In genomic region chr7:100684534-100685042, GRCh38 we compare ENCODE assay signal across 2 cellular contexts.
A peak's percentile ranks its signal among the peaks of the same experiment; 100 is the strongest.
TF ChIP-seq lines count a peak whose summit lies in the region.

No MANE protein-coding gene starts in this region.

TF ChIP-seq in HepG2, 621 proteins besides CTCF, POLR2A, EP300 and RAD21:
- TF ChIP-seq AGO2 (optimal IDR thresholded peaks at IDR 0.05; ENCODE audit: low read depth, low read length) (peak; percentile 5), PAXIP1 (CRISPR knock-in tag; conservative IDR thresholded peaks at IDR 0.05) (no peak)

TF ChIP-seq in HEK293T, 16 proteins besides CTCF, POLR2A, EP300 and RAD21:
- TF ChIP-seq SP1 (IDR thresholded peaks at IDR 0.05) (no peak), TARDBP (IDR thresholded peaks at IDR 0.05) (no peak), CTBP1 (IDR thresholded peaks at IDR 0.05; ENCODE audit: borderline replicate concordance) (no peak), ARNT (IDR thresholded peaks at IDR 0.05) (no peak), NFRKB (IDR thresholded peaks at IDR 0.05) (no peak), SUZ12 (IDR thresholded peaks at IDR 0.05) (no peak), L3MBTL2 (conservative IDR thresholded peaks at IDR 0.05) (no peak), BHLHE40 (IDR thresholded peaks at IDR 0.05; ENCODE audit: borderline replicate concordance) (no peak), FOXA1 (IDR thresholded peaks at IDR 0.05) (no peak), PKNOX1 (IDR thresholded peaks at IDR 0.05) (no peak), FOXK2 (IDR thresholded peaks at IDR 0.05) (no peak), FOXM1 (IDR thresholded peaks at IDR 0.05; ENCODE audit: borderline replicate concordance) (no peak), ZNF384 (IDR thresholded peaks at IDR 0.05) (no peak), HDGF (IDR thresholded peaks at IDR 0.05; ENCODE audit: borderline replicate concordance) (no peak), LEF1 (IDR thresholded peaks at IDR 0.05; ENCODE audit: borderline replicate concordance) (no peak), ELF4 (IDR thresholded peaks at IDR 0.05) (no peak)
